16 cellular contexts compared by ENCODE assay signal in genomic region chr2:38203455-38203810, GRCh38.
DNase-seq lines count a peak whose midpoint lies in the region; ATAC-seq, FAIRE-seq and TF ChIP-seq lines count a peak whose summit lies in the region.
"Had no signal": no experiment of that assay in that cellular context is flagged by ENCODE, and none has a peak within 500 bp of the region (broad histone marks: within the 10 kb centered on the region; RNA-seq: fewer than 3 reads in every experiment).

No MANE protein-coding gene starts in this region.

- peaks cover 4% of the 10 kb centered on the region for H3K9me3 Mint-ChIP-seq in astrocyte (ENCODE audit: unreplicated experiment)
- no peaks in the 10 kb centered on the region for H3K9me3 Mint-ChIP-seq in activated CD8-positive, alpha-beta T cell treated with anti-CD3 and anti-CD28 coated beads for 36 hours
- H3K9me3 Mint-ChIP-seq: CD4-positive, alpha-beta T cell had no signal

- no peaks in the 10 kb centered on the region for H3K9me1 ChIP-seq in IMR-90 (ENCODE audit: insufficient read depth, low read length)

- peak overlapping the region; percentile 70 for H2BK20ac ChIP-seq in IMR-90 (ENCODE audit: low read depth, low read length)

- no peak for TF ChIP-seq RAD21 in IMR-90 (IDR thresholded peaks at IDR 0.05; ENCODE audit: low read length)

- intact Hi-C loops in IMR-90 (cut with micrococcal nuclease), result no loop called here
- intact Hi-C loops in activated CD8-positive, alpha-beta T cell treated with anti-CD3 and anti-CD28 coated beads for 36 hours (cut with micrococcal nuclease), result no loop called here

- H2AK5ac ChIP-seq in IMR-90 (ENCODE audit: low read depth, low read length), result no peak overlapping the region

- peak overlapping the region; percentile 17; the same call in 1 of the 2 replicates for H3K27ac ChIP-seq in IMR-90 (ENCODE audit: insufficient read depth, low read length)
- H3K27ac ChIP-seq in astrocyte (ENCODE audit: low read depth, low read length), result peak overlapping the region; percentile 57
- H3K27ac ChIP-seq: HL-60 had no signal

- in situ Hi-C loops in IMR-90 (cut with MboI; ENCODE audit: low sequenced_read_pairs), result no loop called here

- no peak for TF ChIP-seq POLR2A in IMR-90 (IDR thresholded peaks at IDR 0.05; ENCODE audit: low read depth, low read length)

- WGBS in IMR-90 (ENCODE audit: extremely low coverage in 2 of 2, insufficient read length in 1 of 2), 2 experiments, result no CpG with 5 or more reads among the region's 9 CpGs

- H3K56ac ChIP-seq in IMR-90 (ENCODE audit: extremely low read depth, insufficient read depth, low read length), result peak overlapping the region; percentile 17; the same call in 1 of the 2 replicates

- no TSS peak for BruUV-seq in IMR-90 (replicated peaks; lab: Mats Ljungman, UMichigan)

- H3K4me1 ChIP-seq in IMR-90 (ENCODE audit: control insufficient read depth, insufficient read depth, low read length) (no peaks in the 10 kb centered on the region), astrocyte (ENCODE audit: insufficient read depth, low read length) (no peaks in the 10 kb centered on the region)

- no peaks in the 10 kb centered on the region for H3K79me2 ChIP-seq in astrocyte (ENCODE audit: insufficient read depth, low read length)

- H3K79me1 ChIP-seq in IMR-90 (ENCODE audit: low read depth in 1 of 2, low read length in 2 of 2), result no peaks in the 10 kb centered on the region

- H2BK120ac ChIP-seq in IMR-90 (ENCODE audit: low read depth, low read length), result peak overlapping the region; percentile 65; the same call in 1 of the 2 replicates

- DNase-seq in IMR-90 (peak; percentile 60), astrocyte (ENCODE audit: low read depth) (peak; percentile 54), foreskin melanocyte (peak; percentile 84), urothelium cell line (ENCODE audit: low spot score) (no peak)
- DNase-seq in activated naive CD4-positive, alpha-beta T cell (lab: John Stamatoyannopoulos, UW), result no peak
- DNase-seq in activated CD8-positive, alpha-beta T cell treated with anti-CD3 and anti-CD28 coated beads for 36 hours, result no peak
- DNase-seq: C1 segment of cervical spinal cord; Calu3; CD4-positive, alpha-beta T cell; DMS 273 treated with DMSO at 0.1 percent for 48 hours; H7; KBM-7 had no signal

- CTCF ChIA-PET in IMR-90 (lab: Yijun Ruan, JAX), result no interaction called here
- CTCF ChIA-PET in activated CD8-positive, alpha-beta T cell treated with anti-CD3 and anti-CD28 coated beads for 36 hours (lab: Charles Lee), result no interaction called here

- no peaks in the 10 kb centered on the region for H3K4me1 Mint-ChIP-seq in astrocyte (ENCODE audit: low read depth, unreplicated experiment)
- H3K4me1 Mint-ChIP-seq in activated CD8-positive, alpha-beta T cell treated with anti-CD3 and anti-CD28 coated beads for 36 hours (ENCODE audit: low read depth), result no peaks in the 10 kb centered on the region
- H3K4me1 Mint-ChIP-seq: B cell had no signal

- no peak overlapping the region for H3K23ac ChIP-seq in IMR-90 (ENCODE audit: low read depth, low read length)

- TF ChIP-seq CTCF in IMR-90 (conservative IDR thresholded peaks at IDR 0.05; ENCODE audit: low read depth, low read length), result no peak
- TF ChIP-seq CTCF in astrocyte (IDR thresholded peaks at IDR 0.05; ENCODE audit: insufficient read depth, low read depth, low read length), result no peak
- TF ChIP-seq CTCF in activated CD8-positive, alpha-beta T cell treated with anti-CD3 and anti-CD28 coated beads for 36 hours (IDR thresholded peaks at IDR 0.05), result no peak

- no peak overlapping the region for H4K8ac ChIP-seq in IMR-90 (ENCODE audit: low read depth in 2 of 2, low read length in 2 of 2)

- dilution Hi-C loops in IMR-90 (cut with HindIII; ENCODE audit: low sequenced_read_pairs, unreplicated experiment), result no loop called here

- H3K4me3 ChIP-seq in IMR-90 (ENCODE audit: insufficient read depth, low read depth, low read length) (no peak overlapping the region), astrocyte (ENCODE audit: insufficient read depth, low read depth, low read length) (no peak overlapping the region)
- H3K4me3 ChIP-seq: GM12878 had no signal

- H3K9ac ChIP-seq in IMR-90 (ENCODE audit: low read depth, low read length), result no peak overlapping the region
- no peak overlapping the region for H3K9ac ChIP-seq in astrocyte (ENCODE audit: low read length)

- POLR2A ChIA-PET in IMR-90 (lab: Charles Lee; ENCODE audit: unreplicated experiment), result no interaction called here
- POLR2A ChIA-PET in activated CD8-positive, alpha-beta T cell treated with anti-CD3 and anti-CD28 coated beads for 36 hours (lab: Charles Lee), result no interaction called here

- H2AK9ac ChIP-seq in IMR-90 (replicated peaks; ENCODE audit: low read depth, low read length, poor library complexity), result no peak overlapping the region

- no peak overlapping the region for H3K4me2 ChIP-seq in IMR-90 (ENCODE audit: low read depth, low read length)
- peak overlapping the region; percentile 18 for H3K4me2 ChIP-seq in astrocyte (ENCODE audit: low read length)

- H3K36me3 ChIP-seq in IMR-90 (ENCODE audit: control insufficient read depth, insufficient read depth, low read length), result no peaks in the 10 kb centered on the region
- H3K36me3 ChIP-seq in astrocyte (ENCODE audit: insufficient read depth, low read length), result no peaks in the 10 kb centered on the region

- no peak overlapping the region; the same call in 1 of the 2 replicates for H3K14ac ChIP-seq in IMR-90 (replicated peaks; ENCODE audit: low read depth, low read length)

- H4K91ac ChIP-seq in IMR-90 (ENCODE audit: insufficient read depth, low read depth, low read length), result peak overlapping the region; percentile 51; the same call in 1 of the 2 replicates

- H2BK5ac ChIP-seq in IMR-90 (ENCODE audit: low read depth, low read length, poor library complexity, severe bottlenecking), result peak overlapping the region; percentile 64

- no peak overlapping the region for H3K4ac ChIP-seq in IMR-90 (ENCODE audit: low read depth, low read length)

- no peaks in the 10 kb centered on the region; the same call in 1 of the 2 replicates for H3K9me3 ChIP-seq in IMR-90 (ENCODE audit: control insufficient read depth, insufficient read depth, low read length)
- H3K9me3 ChIP-seq in astrocyte (ENCODE audit: insufficient read depth, low read depth, low read length), result no peaks in the 10 kb centered on the region

- peak overlapping the region; percentile 51 for H2AFZ ChIP-seq in IMR-90 (replicated peaks; ENCODE audit: low read length, poor library complexity)
- peak overlapping the region; percentile 5 for H2AFZ ChIP-seq in astrocyte (ENCODE audit: low read depth, low read length)

- H3K27me3 Mint-ChIP-seq in astrocyte (ENCODE audit: low read depth, unreplicated experiment), result peaks cover 5% of the 10 kb centered on the region
- peaks cover 33% of the 10 kb centered on the region for H3K27me3 Mint-ChIP-seq in activated CD8-positive, alpha-beta T cell treated with anti-CD3 and anti-CD28 coated beads for 36 hours

- H3K27me3 ChIP-seq in IMR-90 (ENCODE audit: control insufficient read depth, insufficient read depth, low read length) (peaks cover 4% of the 10 kb centered on the region; the same call in 1 of the 2 replicates), astrocyte (ENCODE audit: insufficient read depth, low read length) (no peaks in the 10 kb centered on the region)

- peak overlapping the region; percentile 72; the same call in 1 of the 2 replicates for H3K18ac ChIP-seq in IMR-90 (ENCODE audit: low read depth, low read length)

- no peak for ATAC-seq in IMR-90 (ENCODE audit: low read depth)
- no peak for ATAC-seq in HG03571 (IDR thresholded peaks at IDR 0.05; ENCODE audit: unreplicated experiment)
- ATAC-seq in activated CD8-positive, alpha-beta T cell treated with anti-CD3 and anti-CD28 coated beads for 36 hours, result no peak
- ATAC-seq: GM12878 had no signal

- H4K5ac ChIP-seq in IMR-90 (ENCODE audit: low read depth, low read length), result no peak overlapping the region; the same call in 1 of the 2 replicates

- no peak overlapping the region for H2BK15ac ChIP-seq in IMR-90 (ENCODE audit: low read depth, low read length)

- no peak overlapping the region for H3K27ac Mint-ChIP-seq in astrocyte (ENCODE audit: unreplicated experiment)
- no peak overlapping the region for H3K27ac Mint-ChIP-seq in activated CD8-positive, alpha-beta T cell treated with anti-CD3 and anti-CD28 coated beads for 36 hours
- H3K27ac Mint-ChIP-seq: B cell; CD4-positive, alpha-beta T cell had no signal

- H3K36me3 Mint-ChIP-seq in astrocyte (ENCODE audit: low read depth, unreplicated experiment), result no peaks in the 10 kb centered on the region
- no peaks in the 10 kb centered on the region for H3K36me3 Mint-ChIP-seq in activated CD8-positive, alpha-beta T cell treated with anti-CD3 and anti-CD28 coated beads for 36 hours (ENCODE audit: low read depth)

- H4K20me1 ChIP-seq in IMR-90 (ENCODE audit: insufficient read depth, low read length), result no peaks in the 10 kb centered on the region
- H4K20me1 ChIP-seq in astrocyte (ENCODE audit: insufficient read depth, low read length), result no peaks in the 10 kb centered on the region

- no peak for FAIRE-seq in astrocyte (lab: Jason Lieb, UNC)
- FAIRE-seq in urothelium cell line (lab: Jason Lieb, UNC), result peak; percentile 70
- FAIRE-seq: GM12878 had no signal

- H3K4me3 Mint-ChIP-seq in astrocyte (ENCODE audit: unreplicated experiment), result no peak overlapping the region
- no peak overlapping the region for H3K4me3 Mint-ChIP-seq in activated CD8-positive, alpha-beta T cell treated with anti-CD3 and anti-CD28 coated beads for 36 hours
- H3K4me3 Mint-ChIP-seq: B cell; CD4-positive, alpha-beta T cell had no signal

TF ChIP-seq in IMR-90, 13 proteins besides CTCF, POLR2A, EP300 and RAD21:
- TF ChIP-seq USF2 (IDR thresholded peaks at IDR 0.05; ENCODE audit: low read depth, low read length), result no peak
- TF ChIP-seq FOS (IDR thresholded peaks at IDR 0.05; ENCODE audit: low read depth, low read length), result 0 out of 2 replicates have a peak, but pooled peaks have one; percentile 3

Comparison
In these comparisons a context has a peak if more than half of its experiments do, and no peak if none do; other contexts are left out.
1. DNase-seq: peak in IMR-90 (single experiment), astrocyte (single experiment) and foreskin melanocyte (single experiment); none in urothelium cell line (single experiment), activated naive CD4-positive, alpha-beta T cell (0 of 4) and activated CD8-positive, alpha-beta T cell treated with anti-CD3 and anti-CD28 coated beads for 36 hours (single experiment).